In the genomic region with DNA sequence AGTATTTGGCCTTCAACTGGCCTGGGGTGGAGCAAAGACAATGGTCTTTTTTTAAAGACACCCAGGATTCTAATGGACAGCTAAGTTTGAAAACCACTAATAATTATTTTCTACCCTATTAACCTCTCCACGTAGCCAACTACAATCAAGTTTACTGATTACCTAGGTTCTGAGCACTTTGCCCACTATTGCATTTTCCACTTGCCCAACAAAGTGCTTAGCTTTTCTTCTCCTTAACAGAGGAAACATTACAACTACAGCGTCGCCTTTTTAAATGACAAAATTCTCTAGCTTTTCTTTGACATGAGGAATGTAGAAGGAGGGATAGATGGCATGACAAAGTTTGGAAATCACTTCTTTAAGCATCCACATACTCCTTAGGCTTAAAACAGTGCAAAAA, we compare ENCODE assay signal across 8 cellular contexts. TPM values are rescaled to one million over a fixed set of nuclear protein-coding genes. Genes with fewer than 3 reads are reported as not detected.
DNase-seq lines count a peak whose midpoint lies in the region; FAIRE-seq and TF ChIP-seq lines count a peak whose summit lies in the region.

No MANE protein-coding gene starts in this region.

- no peak overlapping the region for H3K27ac ChIP-seq in ectodermal cell (ENCODE audit: insufficient read depth, low read depth, low read length, poor library complexity, severe bottlenecking)
- H3K27ac ChIP-seq in neural progenitor cell = no peak overlapping the region

- POLR2A ChIA-PET in BJ (lab: Charles Lee) = no interaction called here
- POLR2A ChIA-PET in HEK293T (lab: Yijun Ruan, JAX) = interaction anchor here (0.9 kb wide), 1 partner anchor 130 kb away, joined by 3 read pairs; no protein-coding TSS in a partner anchor

- H3F3A ChIP-seq in neural progenitor cell (ENCODE audit: low read depth) = peaks cover 3% of the 10 kb centered on the region

- no peak for DNase-seq in BJ (ENCODE audit: low read depth)
- DNase-seq in NB4 (ENCODE audit: low read depth) = no peak
- no peak for DNase-seq in neural progenitor cell (ENCODE audit: low spot score)
- no peak for DNase-seq in GM19239 (ENCODE audit: insufficient read length, low spot score)
- no peak for DNase-seq in HEK293T (ENCODE audit: extremely low spot score)
- DNase-seq in NCI-H146 (lab: John Stamatoyannopoulos, UW) = no peak
- no peak for DNase-seq in GM13977 (ENCODE audit: low spot score)

- H3K36me3 ChIP-seq in BJ (ENCODE audit: control insufficient read depth, insufficient read depth, low read length) (no peaks in the 10 kb centered on the region), ectodermal cell (ENCODE audit: control insufficient read depth, insufficient read depth, low read length) (no peaks in the 10 kb centered on the region), neural progenitor cell (no peaks in the 10 kb centered on the region)

- in situ Hi-C loops in GM13977 (cut with MboI; ENCODE audit: low pct_unique_long_range_greater_than_20kb, low sequenced_read_pairs, unreplicated experiment) = no loop called here

- H3K9me3 ChIP-seq in ectodermal cell (ENCODE audit: control insufficient read depth, low read length) = no peaks in the 10 kb centered on the region
- no peaks in the 10 kb centered on the region for H3K9me3 ChIP-seq in neural progenitor cell (ENCODE audit: low read depth)

- WGBS in ectodermal cell, 2 experiments = 71 to 78% methylated on average over 1 to 3 of the region's 3 CpGs

- H3K27me3 Mint-ChIP-seq in neural progenitor cell (ENCODE audit: insufficient read depth, low read depth) = peaks cover 3% of the 10 kb centered on the region

- H3K4me1 ChIP-seq in ectodermal cell (ENCODE audit: control insufficient read depth, insufficient read depth, low read length) (no peaks in the 10 kb centered on the region), neural progenitor cell (peaks cover 14% of the 10 kb centered on the region)

- no peaks in the 10 kb centered on the region for H3K36me3 Mint-ChIP-seq in neural progenitor cell

- H3K4me1 Mint-ChIP-seq in neural progenitor cell = peaks cover 45% of the 10 kb centered on the region

- H3K4me2 ChIP-seq in neural progenitor cell = peak overlapping the region; percentile 87

- no peak for FAIRE-seq in GM19239 (lab: Jason Lieb, UNC)

- no peak for TF ChIP-seq POLR2A in NB4 (IDR thresholded peaks at IDR 0.05; ENCODE audit: extremely low read depth, insufficient read length)

- H2AFZ ChIP-seq in neural progenitor cell (replicated peaks) = no peak overlapping the region

- no peaks in the 10 kb centered on the region for H3K9me3 Mint-ChIP-seq in neural progenitor cell

- no peak for TF ChIP-seq CTCF in BJ (IDR thresholded peaks at IDR 0.05; ENCODE audit: insufficient read depth, low read depth, low read length)
- TF ChIP-seq CTCF in NB4 (IDR thresholded peaks at IDR 0.05; ENCODE audit: low read depth, low read length) = no peak
- TF ChIP-seq CTCF in neural progenitor cell (IDR thresholded peaks at IDR 0.05) = no peak
- TF ChIP-seq CTCF in GM13977 (IDR thresholded peaks at IDR 0.05; ENCODE audit: extremely low read depth, insufficient read depth, missing control alignments) = no peak

- H4K20me1 ChIP-seq in neural progenitor cell (ENCODE audit: low read depth) = peaks cover 54% of the 10 kb centered on the region

- H3K79me2 ChIP-seq in neural progenitor cell (ENCODE audit: low read depth) = peaks cover 49% of the 10 kb centered on the region

- CTCF ChIA-PET in BJ (lab: Yijun Ruan, JAX) (interaction anchor here (1.6 kb wide), 1 partner anchor 158 kb away, joined by 4 read pairs; no protein-coding TSS in a partner anchor), HEK293T (lab: Yijun Ruan, JAX) (no interaction called here)

- H3K4me3 ChIP-seq in BJ (ENCODE audit: low read depth, low read length) (peak overlapping the region; percentile 87), NB4 (ENCODE audit: low read depth, low read length) (peak overlapping the region; percentile 94), ectodermal cell (ENCODE audit: insufficient read depth, low read depth, low read length) (peak overlapping the region; percentile 1), neural progenitor cell (peak overlapping the region; percentile 92)

- no peak overlapping the region for H3K27ac Mint-ChIP-seq in neural progenitor cell

- H3K27me3 ChIP-seq in BJ (ENCODE audit: control insufficient read depth, insufficient read depth, low read length) (no peaks in the 10 kb centered on the region), ectodermal cell (ENCODE audit: control insufficient read depth, insufficient read depth, low read length, poor library complexity, severe bottlenecking) (peaks cover 5% of the 10 kb centered on the region), neural progenitor cell (peaks cover 17% of the 10 kb centered on the region)

- no peak overlapping the region for H3K9ac ChIP-seq in neural progenitor cell

- H3K4me3 Mint-ChIP-seq in neural progenitor cell = peak overlapping the region; percentile 93

TF ChIP-seq in HEK293T, 16 proteins besides CTCF, POLR2A, EP300 and RAD21:
- TF ChIP-seq LEF1 (IDR thresholded peaks at IDR 0.05; ENCODE audit: borderline replicate concordance) = no peak
- no peak for TF ChIP-seq ARNT (IDR thresholded peaks at IDR 0.05)
- TF ChIP-seq TARDBP (IDR thresholded peaks at IDR 0.05) = no peak
- no peak for TF ChIP-seq CTBP1 (IDR thresholded peaks at IDR 0.05; ENCODE audit: borderline replicate concordance)
- TF ChIP-seq ELF4 (IDR thresholded peaks at IDR 0.05) = no peak
- TF ChIP-seq BHLHE40 (IDR thresholded peaks at IDR 0.05; ENCODE audit: borderline replicate concordance) = no peak
- TF ChIP-seq HDGF (IDR thresholded peaks at IDR 0.05; ENCODE audit: borderline replicate concordance) = no peak
- no peak for TF ChIP-seq ZNF384 (IDR thresholded peaks at IDR 0.05)
- TF ChIP-seq, protein P1, sequence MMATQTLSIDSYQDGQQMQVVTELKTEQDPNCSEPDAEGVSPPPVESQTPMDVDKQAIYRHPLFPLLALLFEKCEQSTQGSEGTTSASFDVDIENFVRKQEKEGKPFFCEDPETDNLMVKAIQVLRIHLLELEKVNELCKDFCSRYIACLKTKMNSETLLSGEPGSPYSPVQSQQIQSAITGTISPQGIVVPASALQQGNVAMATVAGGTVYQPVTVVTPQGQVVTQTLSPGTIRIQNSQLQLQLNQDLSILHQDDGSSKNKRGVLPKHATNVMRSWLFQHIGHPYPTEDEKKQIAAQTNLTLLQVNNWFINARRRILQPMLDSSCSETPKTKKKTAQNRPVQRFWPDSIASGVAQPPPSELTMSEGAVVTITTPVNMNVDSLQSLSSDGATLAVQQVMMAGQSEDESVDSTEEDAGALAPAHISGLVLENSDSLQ (IDR thresholded peaks at IDR 0.05) = no peak
- no peak for TF ChIP-seq FOXM1 (IDR thresholded peaks at IDR 0.05; ENCODE audit: borderline replicate concordance)
- no peak for TF ChIP-seq FOXA1 (IDR thresholded peaks at IDR 0.05)
- TF ChIP-seq NFRKB (IDR thresholded peaks at IDR 0.05) = no peak
- no peak for TF ChIP-seq L3MBTL2 (conservative IDR thresholded peaks at IDR 0.05)
- TF ChIP-seq SUZ12 (IDR thresholded peaks at IDR 0.05) = no peak
- TF ChIP-seq SP1 (IDR thresholded peaks at IDR 0.05) = no peak
- TF ChIP-seq FOXK2 (IDR thresholded peaks at IDR 0.05) = no peak

RNA-seq across cellular contexts. Expression of a gene that starts 2.0 kb away (rescaled TPM):
- polyA plus RNA-seq in BJ (2011; rRNA removed) = 15.6 and 28.2 TPM in 2 replicates
- 12.7 and 14.0 TPM in 2 replicates for polyA minus RNA-seq in BJ (2011; rRNA and poly(A)+ RNA removed)
- 11.8 TPM for polyA plus RNA-seq in ectodermal cell (2013, experiment 1 of 4)
- polyA plus RNA-seq in ectodermal cell (2013, experiment 2 of 4) = 12.6 TPM
- 12.3 TPM for polyA plus RNA-seq in ectodermal cell (2013, experiment 3 of 4)
- 9.0 TPM for polyA plus RNA-seq in ectodermal cell (2013, experiment 4 of 4)
- total RNA-seq in neural progenitor cell (ENCODE audit: low replicate concordance) = 12.8 and 16.9 TPM in 2 replicates

RNA-seq across cellular contexts. Expression of a gene that starts 37.6 kb away (rescaled TPM):
- not detected in 2 replicates for polyA plus RNA-seq in BJ (2011; rRNA removed)
- polyA minus RNA-seq in BJ (2011; rRNA and poly(A)+ RNA removed) = not detected in 2 replicates
- polyA plus RNA-seq in ectodermal cell (2013, experiment 1 of 4) = not detected
- polyA plus RNA-seq in ectodermal cell (2013, experiment 2 of 4) = not detected
- not detected for polyA plus RNA-seq in ectodermal cell (2013, experiment 3 of 4)
- polyA plus RNA-seq in ectodermal cell (2013, experiment 4 of 4) = not detected
- total RNA-seq in neural progenitor cell (ENCODE audit: low replicate concordance) = 0.59 TPM in 1 of 2 replicates, not detected in the other

Comparison
In these comparisons a context has a peak if more than half of its experiments do, and no peak if none do; other contexts are left out.
1. H3K4me3 ChIP-seq: peak in every context shown above with its lines; median percentile 94 in NB4; 92 in neural progenitor cell; 87 in BJ; 1 in ectodermal cell.